8 cellular contexts compared by ENCODE assay signal in the genomic region with DNA sequence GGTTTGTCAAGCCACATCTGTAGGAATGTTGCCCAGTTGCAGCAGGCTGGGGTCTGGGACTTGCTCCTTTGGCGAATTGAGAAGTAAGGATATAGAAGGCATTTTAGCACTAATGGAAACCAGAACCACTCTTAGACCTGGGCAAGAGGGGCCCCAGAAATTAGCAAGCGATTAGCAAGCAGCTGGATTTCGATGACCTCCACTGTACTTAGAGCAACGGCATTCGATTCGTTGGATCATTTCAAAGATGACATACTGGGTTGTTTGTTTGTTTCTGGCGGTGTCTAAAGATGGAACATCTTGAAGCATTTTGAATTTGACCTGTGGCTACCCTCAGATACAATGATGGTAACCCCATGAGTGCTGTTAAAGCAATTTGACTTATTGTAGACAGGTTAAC. TPM values are rescaled to one million over a fixed set of nuclear protein-coding genes. Genes with fewer than 3 reads are reported as not detected.
DNase-seq lines count a peak whose midpoint lies in the region; ATAC-seq and TF ChIP-seq lines count a peak whose summit lies in the region.

No MANE protein-coding gene starts in this region.

- H3K27me3 Mint-ChIP-seq in activated T-cell treated with anti-CD3 and anti-CD28 coated beads, Interleukin-2, amount 50 U/mL, for 24 hours = no peaks in the 10 kb centered on the region
- no peaks in the 10 kb centered on the region for H3K27me3 Mint-ChIP-seq in activated CD8-positive, alpha-beta T cell treated with anti-CD3 and anti-CD28 coated beads for 36 hours

- peak overlapping the region; percentile 78; the same call in 1 of the 2 replicates for H3K4me3 ChIP-seq in iPS-20b (ENCODE audit: low read length)
- peak overlapping the region; percentile 44 to 95 (median 84) for H3K4me3 ChIP-seq in subcutaneous abdominal adipose tissue (ENCODE audit: low read depth in 1 of 5, low read length in 5 of 5)
- H3K4me3 ChIP-seq in uterus = peak overlapping the region in 1 of 2 donors; percentile 67

- CTCF ChIA-PET in activated CD8-positive, alpha-beta T cell treated with anti-CD3 and anti-CD28 coated beads for 36 hours (lab: Charles Lee) = interaction anchor here (1.5 to 3.4 kb wide), 2 partner anchors 129 to 245 kb away, joined by 3 to 9 read pairs; no protein-coding TSS in a partner anchor

- H3K9ac ChIP-seq in iPS-20b (ENCODE audit: low read depth, low read length) (peak overlapping the region; percentile 66; the same call in 1 of the 2 replicates), subcutaneous abdominal adipose tissue (ENCODE audit: low read length in 5 of 5) (peak overlapping the region in 4 of 5 donors; percentile 79 to 94 (median 92))

- peak overlapping the region; percentile 91 for H3K27ac Mint-ChIP-seq in activated T-cell treated with anti-CD3 and anti-CD28 coated beads, Interleukin-2, amount 50 U/mL, for 24 hours
- peak overlapping the region; percentile 90 for H3K27ac Mint-ChIP-seq in activated CD8-positive, alpha-beta T cell treated with anti-CD3 and anti-CD28 coated beads for 36 hours

- peaks cover 40% of the 10 kb centered on the region for H3K4me1 Mint-ChIP-seq in activated T-cell treated with anti-CD3 and anti-CD28 coated beads, Interleukin-2, amount 50 U/mL, for 24 hours (ENCODE audit: low read depth)
- H3K4me1 Mint-ChIP-seq in activated CD8-positive, alpha-beta T cell treated with anti-CD3 and anti-CD28 coated beads for 36 hours (ENCODE audit: low read depth) = peaks cover 25% of the 10 kb centered on the region

- H3K9me3 ChIP-seq in iPS-20b (ENCODE audit: insufficient read depth, low read depth, low read length) (no peaks in the 10 kb centered on the region), subcutaneous abdominal adipose tissue (ENCODE audit: control insufficient read depth in 5 of 5, low read length in 5 of 5) (no peaks in the 10 kb centered on the region), uterus (no peaks in the 10 kb centered on the region)

- no peak for TF ChIP-seq CTCF in activated CD8-positive, alpha-beta T cell treated with anti-CD3 and anti-CD28 coated beads for 36 hours (IDR thresholded peaks at IDR 0.05)
- no peak for TF ChIP-seq CTCF in uterus (IDR thresholded peaks at IDR 0.05)

- no peak for DNase-seq in activated T-cell treated with anti-CD3 and anti-CD28 coated beads, Interleukin-2, amount 50 U/mL, for 24 hours
- no peak for DNase-seq in activated T-cell treated with anti-CD3 and anti-CD28 coated beads, Interleukin-2, amount 50 U/mL, for 48 hours
- no peak for DNase-seq in activated CD8-positive, alpha-beta T cell treated with anti-CD3 and anti-CD28 coated beads for 36 hours
- DNase-seq in dedifferentiated amniotic fluid mesenchymal stem cell (ENCODE audit: extremely low spot score) (no peak), iPS-NIHi7 (ENCODE audit: extremely low spot score) (no peak), uterus (no peak)

- H3K36me3 ChIP-seq in iPS-20b (ENCODE audit: insufficient read depth, low read depth, low read length) (no peaks in the 10 kb centered on the region), subcutaneous abdominal adipose tissue (ENCODE audit: control insufficient read depth in 5 of 5, insufficient read depth in 5 of 5, low read length in 5 of 5) (peaks cover 0 to 10% (median 0%) of the 10 kb centered on the region in 5 donors), uterus (no peaks in the 10 kb centered on the region)

- H3K27me3 ChIP-seq in iPS-20b (ENCODE audit: insufficient read depth, low read length) = peaks cover 14% of the 10 kb centered on the region
- H3K27me3 ChIP-seq in subcutaneous abdominal adipose tissue (ENCODE audit: control insufficient read depth in 5 of 5, insufficient read depth in 4 of 5, low read length in 5 of 5) = no peaks in the 10 kb centered on the region
- H3K27me3 ChIP-seq in uterus = no peaks in the 10 kb centered on the region

- peak overlapping the region; percentile 79 for H3K4me3 Mint-ChIP-seq in activated T-cell treated with anti-CD3 and anti-CD28 coated beads, Interleukin-2, amount 50 U/mL, for 24 hours
- peak overlapping the region; percentile 81 for H3K4me3 Mint-ChIP-seq in activated CD8-positive, alpha-beta T cell treated with anti-CD3 and anti-CD28 coated beads for 36 hours

- no peak overlapping the region for H3K27ac ChIP-seq in iPS-20b (ENCODE audit: low read length)
- no peak overlapping the region for H3K27ac ChIP-seq in subcutaneous abdominal adipose tissue (ENCODE audit: low read depth, low read length)
- no peak overlapping the region for H3K27ac ChIP-seq in uterus

- H3K4me1 ChIP-seq in iPS-20b (ENCODE audit: insufficient read depth, low read length) (no peaks in the 10 kb centered on the region), subcutaneous abdominal adipose tissue (ENCODE audit: control insufficient read depth in 5 of 5, insufficient read depth in 5 of 5, low read length in 5 of 5) (peaks cover 0 to 22% (median 18%) of the 10 kb centered on the region in 5 donors), uterus (peaks cover 0 to 6% of the 10 kb centered on the region in 2 donors)

- peaks cover 8% of the 10 kb centered on the region for H3K36me3 Mint-ChIP-seq in activated T-cell treated with anti-CD3 and anti-CD28 coated beads, Interleukin-2, amount 50 U/mL, for 24 hours (ENCODE audit: low read depth)
- peaks cover 4% of the 10 kb centered on the region for H3K36me3 Mint-ChIP-seq in activated CD8-positive, alpha-beta T cell treated with anti-CD3 and anti-CD28 coated beads for 36 hours (ENCODE audit: low read depth)

- H3K9me3 Mint-ChIP-seq in activated T-cell treated with anti-CD3 and anti-CD28 coated beads, Interleukin-2, amount 50 U/mL, for 24 hours = no peaks in the 10 kb centered on the region
- H3K9me3 Mint-ChIP-seq in activated CD8-positive, alpha-beta T cell treated with anti-CD3 and anti-CD28 coated beads for 36 hours = no peaks in the 10 kb centered on the region

- intact Hi-C loops in activated CD8-positive, alpha-beta T cell treated with anti-CD3 and anti-CD28 coated beads for 36 hours (cut with micrococcal nuclease) = no loop called here
- intact Hi-C loops in uterus (cut with DNase I; ENCODE audit: low total_unique reads) = no loop called here

- POLR2A ChIA-PET in activated CD8-positive, alpha-beta T cell treated with anti-CD3 and anti-CD28 coated beads for 36 hours (lab: Charles Lee) = interaction anchor here (1.4 to 2.0 kb wide), 3 partner anchors 13 to 83 kb away, joined by 3 to 7 read pairs (median 5); partner anchors contain the start of gene TTC38

- ATAC-seq in activated CD8-positive, alpha-beta T cell treated with anti-CD3 and anti-CD28 coated beads for 36 hours = no peak

- TF ChIP-seq POLR2A in uterus (IDR thresholded peaks at IDR 0.05) = no peak

RNA-seq across cellular contexts. Expression of gene CDPF1, which starts 1.2 kb away (rescaled TPM):
- total RNA-seq in activated CD8-positive, alpha-beta T cell treated with anti-CD3 and anti-CD28 coated beads for 36 hours = 10 to 100 TPM; 11.9 to 12.1 TPM
- 10 to 100 TPM in 1 of 4 donors, 1 to 10 TPM in 3; 1.5 to 12.7 (median 4.5) TPM for total RNA-seq in uterus

RNA-seq across cellular contexts. Expression of gene PKDREJ, which starts 11.9 kb away (rescaled TPM):
- total RNA-seq in activated CD8-positive, alpha-beta T cell treated with anti-CD3 and anti-CD28 coated beads for 36 hours = not detected
- under 1 TPM in 2 of 4 donors, not detected in 2; 0.06 to 0.14 TPM for total RNA-seq in uterus

RNA-seq across cellular contexts. Expression of gene TTC38, which starts 16.5 kb away (rescaled TPM):
- 10 to 100 TPM in 1 of 2 experiments, 1 to 10 TPM in 1; 9.0 to 11.9 TPM for total RNA-seq in activated CD8-positive, alpha-beta T cell treated with anti-CD3 and anti-CD28 coated beads for 36 hours
- 10 to 100 TPM in 3 of 4 donors, 1 to 10 TPM in 1; 7.7 to 50.0 (median 45.0) TPM for total RNA-seq in uterus

RNA-seq across cellular contexts. Expression of gene GTSE1, which starts 45.4 kb away (rescaled TPM):
- total RNA-seq in activated CD8-positive, alpha-beta T cell treated with anti-CD3 and anti-CD28 coated beads for 36 hours = 10 to 100 TPM; 39.4 to 41.4 TPM
- 1 to 10 TPM in 1 of 4 donors, under 1 TPM in 1, not detected in 2; 0.21 to 6.9 TPM for total RNA-seq in uterus
